43 cellular contexts compared by ENCODE assay signal in the genomic region with DNA sequence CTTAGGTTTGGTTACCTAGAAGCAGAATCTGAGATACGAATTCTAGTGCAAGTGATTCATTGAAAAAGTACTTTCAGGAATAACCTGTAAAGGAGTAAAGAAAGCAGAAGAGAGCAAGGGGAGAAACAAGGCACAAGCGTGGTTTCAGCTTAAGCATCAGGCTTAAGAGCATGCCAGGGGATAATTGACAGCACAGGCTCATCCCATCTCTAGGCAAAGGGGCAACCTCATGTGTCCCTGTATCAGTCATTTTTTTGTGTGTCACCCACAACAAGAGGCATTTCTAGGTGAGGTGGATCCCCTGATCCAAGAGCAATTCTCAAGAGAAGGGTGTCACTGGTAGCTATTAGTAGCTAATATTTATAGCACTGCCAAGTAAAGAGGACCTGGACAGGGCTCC. TPM values are rescaled to one million over a fixed set of nuclear protein-coding genes. Genes with fewer than 3 reads are reported as not detected.
"Had no signal": no experiment of that assay in that cellular context is flagged by ENCODE, and none has a peak within 500 bp of the region (broad histone marks: within the 10 kb centered on the region; RNA-seq: fewer than 3 reads in every experiment).

No MANE protein-coding gene starts in this region.

- H3K36me3 Mint-ChIP-seq: activated naive CD4-positive, alpha-beta T cell treated with anti-CD3 and anti-CD28 coated beads, Interleukin-2, amount 10 ng/mL, durations not matched to agents 7 days and 5 days; activated naive CD4-positive, alpha-beta T cell treated with anti-CD3 and anti-CD28 coated beads, Interleukin-2, amount 50 U/mL, for 24 hours; activated naive CD4-positive, alpha-beta T cell treated with anti-CD3 and anti-CD28 coated beads, Interleukin-2, amount 50 U/mL, for 72 hours; activated naive CD8-positive, alpha-beta T cell; activated naive CD8-positive, alpha-beta T cell treated with anti-CD3 and anti-CD28 coated beads for 36 hours; activated naive CD8-positive, alpha-beta T cell treated with anti-CD3 and anti-CD28 coated beads, Interleukin-2, amount 10 ng/mL, durations not matched to agents 7 days and 5 days; brain had no signal

- H3K4me1 ChIP-seq: adrenal gland, body of pancreas, breast epithelium had no signal

- H3K4me3 Mint-ChIP-seq: activated naive CD4-positive, alpha-beta T cell treated with anti-CD3 and anti-CD28 coated beads for 36 hours; activated naive CD4-positive, alpha-beta T cell treated with anti-CD3 and anti-CD28 coated beads, Interleukin-2, amount 10 ng/mL, durations not matched to agents 7 days and 5 days; activated naive CD4-positive, alpha-beta T cell treated with anti-CD3 and anti-CD28 coated beads, Interleukin-2, amount 50 U/mL, for 24 hours; activated naive CD8-positive, alpha-beta T cell; activated naive CD8-positive, alpha-beta T cell treated with anti-CD3 and anti-CD28 coated beads for 36 hours; activated naive CD8-positive, alpha-beta T cell treated with anti-CD3 and anti-CD28 coated beads, Interleukin-2, amount 10 ng/mL, durations not matched to agents 7 days and 5 days; activated naive CD8-positive, alpha-beta T cell treated with anti-CD3 and anti-CD28 coated beads, Interleukin-2, amount 50 U/mL, for 24 hours; activated T-cell treated with anti-CD3 and anti-CD28 coated beads, Interleukin-2, amount 50 U/mL, for 24 hours; activated T-cell treated with anti-CD3 and anti-CD28 coated beads, Interleukin-2, amount 50 U/mL, for 4 hours; activated T-cell treated with anti-CD3 and anti-CD28 coated beads, Interleukin-2, amount 50 U/mL, for 72 hours; activated T-helper 1 cell treated with anti-CD3 and anti-CD28 coated beads, Interleukin-12 subunit alpha, Interleukin-12 subunit beta, Interleukin-2, Interleukin-4 antibody, amounts not matched to agents 30 ng/mL and 10 ng/mL and 1 ng/mL, durations not matched to agents 14 hours and 24 hours and 36 hours; brain; central memory CD8-positive, alpha-beta T cell had no signal

- H3K9me3 ChIP-seq: adrenal gland, ascending aorta, body of pancreas, breast epithelium had no signal

- H3K9me3 Mint-ChIP-seq: activated naive CD4-positive, alpha-beta T cell treated with anti-CD3 and anti-CD28 coated beads for 36 hours; activated naive CD4-positive, alpha-beta T cell treated with anti-CD3 and anti-CD28 coated beads, Interleukin-2, amount 10 ng/mL, durations not matched to agents 7 days and 5 days; activated naive CD4-positive, alpha-beta T cell treated with anti-CD3 and anti-CD28 coated beads, Interleukin-2, amount 50 U/mL, for 24 hours; activated naive CD4-positive, alpha-beta T cell treated with anti-CD3 and anti-CD28 coated beads, Interleukin-2, amount 50 U/mL, for 72 hours; activated naive CD8-positive, alpha-beta T cell treated with anti-CD3 and anti-CD28 coated beads for 36 hours; activated naive CD8-positive, alpha-beta T cell treated with anti-CD3 and anti-CD28 coated beads, Interleukin-2, amount 10 ng/mL, durations not matched to agents 7 days and 5 days; activated naive CD8-positive, alpha-beta T cell treated with anti-CD3 and anti-CD28 coated beads, Interleukin-2, amount 50 U/mL, for 24 hours; activated T-cell treated with anti-CD3 and anti-CD28 coated beads, Interleukin-2, amount 50 U/mL, for 24 hours; activated T-cell treated with anti-CD3 and anti-CD28 coated beads, Interleukin-2, amount 50 U/mL, for 4 hours; activated T-cell treated with anti-CD3 and anti-CD28 coated beads, Interleukin-2, amount 50 U/mL, for 72 hours; activated T-helper 1 cell treated with anti-CD3 and anti-CD28 coated beads, Interleukin-12 subunit alpha, Interleukin-12 subunit beta, Interleukin-2, Interleukin-4 antibody, amounts not matched to agents 30 ng/mL and 10 ng/mL and 1 ng/mL, durations not matched to agents 14 hours and 24 hours and 36 hours; activated T-helper 2 cell treated with anti-CD3 and anti-CD28 coated beads, Interferon-gamma antibody, Interleukin-2, Interleukin-4, amounts not matched to agents 10 μg/mL and 5 μg/mL and 100 μg/mL, durations not matched to agents 14 hours and 24 hours and 36 hours; brain; central memory CD8-positive, alpha-beta T cell had no signal

- H3K27ac Mint-ChIP-seq: activated naive CD4-positive, alpha-beta T cell treated with anti-CD3 and anti-CD28 coated beads for 36 hours; activated naive CD4-positive, alpha-beta T cell treated with anti-CD3 and anti-CD28 coated beads, Interleukin-2, amount 10 ng/mL, durations not matched to agents 7 days and 5 days; activated naive CD4-positive, alpha-beta T cell treated with anti-CD3 and anti-CD28 coated beads, Interleukin-2, amount 50 U/mL, for 72 hours; activated naive CD8-positive, alpha-beta T cell; activated naive CD8-positive, alpha-beta T cell treated with anti-CD3 and anti-CD28 coated beads for 36 hours; activated naive CD8-positive, alpha-beta T cell treated with anti-CD3 and anti-CD28 coated beads, Interleukin-2, amount 10 ng/mL, durations not matched to agents 7 days and 5 days; activated naive CD8-positive, alpha-beta T cell treated with anti-CD3 and anti-CD28 coated beads, Interleukin-2, amount 50 U/mL, for 24 hours; activated T-cell treated with anti-CD3 and anti-CD28 coated beads, Interleukin-2, amount 50 U/mL, for 24 hours; activated T-cell treated with anti-CD3 and anti-CD28 coated beads, Interleukin-2, amount 50 U/mL, for 72 hours; activated T-helper 1 cell treated with anti-CD3 and anti-CD28 coated beads, Interleukin-12 subunit alpha, Interleukin-12 subunit beta, Interleukin-2, Interleukin-4 antibody, amounts not matched to agents 30 ng/mL and 10 ng/mL and 1 ng/mL, durations not matched to agents 14 hours and 24 hours and 36 hours; activated T-helper 2 cell treated with anti-CD3 and anti-CD28 coated beads, Interferon-gamma antibody, Interleukin-2, Interleukin-4, amounts not matched to agents 10 μg/mL and 5 μg/mL and 100 μg/mL, durations not matched to agents 14 hours and 24 hours and 36 hours; brain had no signal

- H3K27me3 ChIP-seq: adrenal gland, ascending aorta, body of pancreas, brain microvascular endothelial cell, breast epithelium, cardiac muscle cell had no signal

- DNase-seq: activated effector memory CD4-positive, alpha-beta T cell treated with anti-CD3 and anti-CD28 coated beads, Interleukin-2, amount 50 U/mL, for 16 hours; activated effector memory CD4-positive, alpha-beta T cell treated with Interleukin-2 at 50 U/mL for 16 hours; activated gamma-delta T cell; activated gamma-delta T cell treated with Interleukin-2 at 50 U/mL for 16 hours; activated naive CD4-positive, alpha-beta T cell; activated naive CD4-positive, alpha-beta T cell treated with anti-CD3 and anti-CD28 coated beads for 36 hours; activated naive CD4-positive, alpha-beta T cell treated with anti-CD3 and anti-CD28 coated beads, Interleukin-2, amount 10 ng/mL, durations not matched to agents 7 days and 5 days; activated naive CD4-positive, alpha-beta T cell treated with anti-CD3 and anti-CD28 coated beads, Interleukin-2, amount 50 U/mL, for 16 hours; activated naive CD4-positive, alpha-beta T cell treated with Interleukin-2 at 50 U/mL for 16 hours; activated naive CD8-positive, alpha-beta T cell treated with anti-CD3 and anti-CD28 coated beads for 36 hours; activated naive CD8-positive, alpha-beta T cell treated with anti-CD3 and anti-CD28 coated beads, Interleukin-2, amount 10 ng/mL, durations not matched to agents 7 days and 5 days; activated naive CD8-positive, alpha-beta T cell treated with anti-CD3 and anti-CD28 coated beads, Interleukin-2, amount 50 U/mL, for 24 hours; activated T-cell treated with anti-CD3 and anti-CD28 coated beads for 4 hours; activated T-cell treated with anti-CD3 and anti-CD28 coated beads, Interleukin-2, amount 50 U/mL, for 1 hour; activated T-cell treated with anti-CD3 and anti-CD28 coated beads, Interleukin-2, amount 50 U/mL, for 24 hours; activated T-cell treated with anti-CD3 and anti-CD28 coated beads, Interleukin-2, amount 50 U/mL, for 4 hours; activated T-cell treated with anti-CD3 and anti-CD28 coated beads, Interleukin-2, amount 50 U/mL, for 48 hours; activated T-cell treated with anti-CD3 and anti-CD28 coated beads, Interleukin-2, amount 50 U/mL, for 72 hours; adrenal gland; amniotic stem cell; amygdala; anterior cingulate cortex; aorta; body of pancreas; brain microvascular endothelial cell; central memory CD4-positive, alpha-beta T cell; cerebellar nuclear complex had no signal

- H3K27ac ChIP-seq: adrenal gland, ascending aorta, body of pancreas, brain microvascular endothelial cell, breast epithelium, cardiac muscle cell had no signal

- H3K4me1 Mint-ChIP-seq: activated naive CD4-positive, alpha-beta T cell treated with anti-CD3 and anti-CD28 coated beads, Interleukin-2, amount 10 ng/mL, durations not matched to agents 7 days and 5 days; activated naive CD8-positive, alpha-beta T cell treated with anti-CD3 and anti-CD28 coated beads for 36 hours; activated naive CD8-positive, alpha-beta T cell treated with anti-CD3 and anti-CD28 coated beads, Interleukin-2, amount 10 ng/mL, durations not matched to agents 7 days and 5 days; activated naive CD8-positive, alpha-beta T cell treated with anti-CD3 and anti-CD28 coated beads, Interleukin-2, amount 50 U/mL, for 24 hours; brain; central memory CD8-positive, alpha-beta T cell had no signal

- H3K36me3 ChIP-seq: adrenal gland, ascending aorta, brain microvascular endothelial cell, breast epithelium, cardiac muscle cell had no signal

- H3K4me3 ChIP-seq: adrenal gland, ascending aorta, body of pancreas, breast epithelium, cardiac muscle cell had no signal

- ATAC-seq: activated naive CD8-positive, alpha-beta T cell treated with anti-CD3 and anti-CD28 coated beads, Interleukin-2, amount 50 U/mL, for 24 hours; activated T-cell treated with anti-CD3 and anti-CD28 coated beads, Interleukin-2, amount 50 U/mL, for 4 hours; activated T-cell treated with anti-CD3 and anti-CD28 coated beads, Interleukin-2, amount 50 U/mL, for 72 hours; body of pancreas had no signal

RNA-seq across cellular contexts. Expression of a gene that starts 8.0 kb away (rescaled TPM):
- total RNA-seq: activated naive CD4-positive, alpha-beta T cell treated with anti-CD3 and anti-CD28 coated beads for 36 hours; activated naive CD4-positive, alpha-beta T cell treated with anti-CD3 and anti-CD28 coated beads, Interleukin-2, amount 50 U/mL, for 72 hours; activated naive CD8-positive, alpha-beta T cell treated with anti-CD3 and anti-CD28 coated beads for 36 hours; activated naive CD8-positive, alpha-beta T cell treated with anti-CD3 and anti-CD28 coated beads, Interleukin-2, amount 10 ng/mL, durations not matched to agents 7 days and 5 days; activated T-cell treated with anti-CD3 and anti-CD28 coated beads, Interleukin-2, amount 50 U/mL, for 4 hours; activated T-helper 2 cell treated with anti-CD3 and anti-CD28 coated beads, Interferon-gamma antibody, Interleukin-2, Interleukin-4, amounts not matched to agents 10 μg/mL and 5 μg/mL and 100 μg/mL, durations not matched to agents 14 hours and 24 hours and 36 hours; aorta; ascending aorta; body of pancreas; bronchial epithelial cell; cardiac muscle cell; cardiac septum; chondrocyte had no signal
- polyA plus RNA-seq: adipose tissue, adrenal gland, aorta, cardiac muscle cell had no signal

RNA-seq across cellular contexts. Expression of a gene that starts 17.3 kb away (rescaled TPM):
- total RNA-seq: activated naive CD4-positive, alpha-beta T cell treated with anti-CD3 and anti-CD28 coated beads for 36 hours; activated naive CD4-positive, alpha-beta T cell treated with anti-CD3 and anti-CD28 coated beads, Interleukin-2, amount 50 U/mL, for 72 hours; activated naive CD8-positive, alpha-beta T cell treated with anti-CD3 and anti-CD28 coated beads for 36 hours; activated naive CD8-positive, alpha-beta T cell treated with anti-CD3 and anti-CD28 coated beads, Interleukin-2, amount 10 ng/mL, durations not matched to agents 7 days and 5 days; activated T-cell treated with anti-CD3 and anti-CD28 coated beads, Interleukin-2, amount 50 U/mL, for 4 hours; activated T-cell treated with anti-CD3 and anti-CD28 coated beads, Interleukin-2, amount 50 U/mL, for 72 hours; activated T-helper 1 cell treated with anti-CD3 and anti-CD28 coated beads, Interleukin-12 subunit alpha, Interleukin-12 subunit beta, Interleukin-2, Interleukin-4 antibody, amounts not matched to agents 30 ng/mL and 10 ng/mL and 1 ng/mL, durations not matched to agents 14 hours and 24 hours and 36 hours; activated T-helper 2 cell treated with anti-CD3 and anti-CD28 coated beads, Interferon-gamma antibody, Interleukin-2, Interleukin-4, amounts not matched to agents 10 μg/mL and 5 μg/mL and 100 μg/mL, durations not matched to agents 14 hours and 24 hours and 36 hours; adrenal gland; aorta; ascending aorta; astrocyte; body of pancreas; breast epithelium; bronchial epithelial cell; cardiac muscle cell; cardiac septum; cerebellum; chondrocyte had no signal
- polyA plus RNA-seq: adipose tissue, adrenal gland, aorta, cardiac muscle cell had no signal

RNA-seq across cellular contexts. Expression of a gene that starts 24.5 kb away (rescaled TPM):
- total RNA-seq: activated naive CD4-positive, alpha-beta T cell treated with anti-CD3 and anti-CD28 coated beads for 36 hours; activated naive CD4-positive, alpha-beta T cell treated with anti-CD3 and anti-CD28 coated beads, Interleukin-2, amount 50 U/mL, for 72 hours; activated naive CD8-positive, alpha-beta T cell treated with anti-CD3 and anti-CD28 coated beads for 36 hours; activated naive CD8-positive, alpha-beta T cell treated with anti-CD3 and anti-CD28 coated beads, Interleukin-2, amount 10 ng/mL, durations not matched to agents 7 days and 5 days; activated T-cell treated with anti-CD3 and anti-CD28 coated beads, Interleukin-2, amount 50 U/mL, for 4 hours; activated T-cell treated with anti-CD3 and anti-CD28 coated beads, Interleukin-2, amount 50 U/mL, for 72 hours; activated T-helper 1 cell treated with anti-CD3 and anti-CD28 coated beads, Interleukin-12 subunit alpha, Interleukin-12 subunit beta, Interleukin-2, Interleukin-4 antibody, amounts not matched to agents 30 ng/mL and 10 ng/mL and 1 ng/mL, durations not matched to agents 14 hours and 24 hours and 36 hours; activated T-helper 2 cell treated with anti-CD3 and anti-CD28 coated beads, Interferon-gamma antibody, Interleukin-2, Interleukin-4, amounts not matched to agents 10 μg/mL and 5 μg/mL and 100 μg/mL, durations not matched to agents 14 hours and 24 hours and 36 hours; adrenal gland; aorta; ascending aorta; astrocyte; body of pancreas; breast epithelium; bronchial epithelial cell; cardiac muscle cell; cardiac septum; cerebellum; chondrocyte had no signal
- polyA plus RNA-seq: adipose tissue, adrenal gland, aorta, cardiac muscle cell had no signal
